1 cellular context compared by ENCODE assay signal in the genomic region with DNA sequence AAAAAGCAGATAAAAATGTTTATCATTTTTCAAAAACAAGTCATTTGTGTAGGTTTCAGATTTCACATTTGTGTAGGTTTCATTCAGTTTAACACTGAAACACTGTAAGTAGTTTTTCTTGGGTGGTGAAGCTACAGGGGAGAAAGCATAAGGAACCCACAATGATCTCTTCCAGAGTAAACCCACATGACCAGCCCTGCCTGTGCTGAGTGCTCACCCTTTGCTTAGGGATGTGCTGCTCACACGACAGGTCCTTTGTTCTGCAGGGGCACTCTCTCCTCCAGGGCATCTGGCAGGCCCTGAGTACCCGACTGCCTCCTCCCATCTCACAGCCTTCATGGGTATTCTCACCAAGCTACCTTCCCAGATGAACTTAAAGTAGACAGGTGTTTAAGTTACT.
TF ChIP-seq lines count a peak whose summit lies in the region.

No MANE protein-coding gene starts in this region.

TF ChIP-seq in GM23338, 12 proteins besides CTCF, POLR2A, EP300 and RAD21 (continued from another document):
- TF ChIP-seq, protein P1, sequence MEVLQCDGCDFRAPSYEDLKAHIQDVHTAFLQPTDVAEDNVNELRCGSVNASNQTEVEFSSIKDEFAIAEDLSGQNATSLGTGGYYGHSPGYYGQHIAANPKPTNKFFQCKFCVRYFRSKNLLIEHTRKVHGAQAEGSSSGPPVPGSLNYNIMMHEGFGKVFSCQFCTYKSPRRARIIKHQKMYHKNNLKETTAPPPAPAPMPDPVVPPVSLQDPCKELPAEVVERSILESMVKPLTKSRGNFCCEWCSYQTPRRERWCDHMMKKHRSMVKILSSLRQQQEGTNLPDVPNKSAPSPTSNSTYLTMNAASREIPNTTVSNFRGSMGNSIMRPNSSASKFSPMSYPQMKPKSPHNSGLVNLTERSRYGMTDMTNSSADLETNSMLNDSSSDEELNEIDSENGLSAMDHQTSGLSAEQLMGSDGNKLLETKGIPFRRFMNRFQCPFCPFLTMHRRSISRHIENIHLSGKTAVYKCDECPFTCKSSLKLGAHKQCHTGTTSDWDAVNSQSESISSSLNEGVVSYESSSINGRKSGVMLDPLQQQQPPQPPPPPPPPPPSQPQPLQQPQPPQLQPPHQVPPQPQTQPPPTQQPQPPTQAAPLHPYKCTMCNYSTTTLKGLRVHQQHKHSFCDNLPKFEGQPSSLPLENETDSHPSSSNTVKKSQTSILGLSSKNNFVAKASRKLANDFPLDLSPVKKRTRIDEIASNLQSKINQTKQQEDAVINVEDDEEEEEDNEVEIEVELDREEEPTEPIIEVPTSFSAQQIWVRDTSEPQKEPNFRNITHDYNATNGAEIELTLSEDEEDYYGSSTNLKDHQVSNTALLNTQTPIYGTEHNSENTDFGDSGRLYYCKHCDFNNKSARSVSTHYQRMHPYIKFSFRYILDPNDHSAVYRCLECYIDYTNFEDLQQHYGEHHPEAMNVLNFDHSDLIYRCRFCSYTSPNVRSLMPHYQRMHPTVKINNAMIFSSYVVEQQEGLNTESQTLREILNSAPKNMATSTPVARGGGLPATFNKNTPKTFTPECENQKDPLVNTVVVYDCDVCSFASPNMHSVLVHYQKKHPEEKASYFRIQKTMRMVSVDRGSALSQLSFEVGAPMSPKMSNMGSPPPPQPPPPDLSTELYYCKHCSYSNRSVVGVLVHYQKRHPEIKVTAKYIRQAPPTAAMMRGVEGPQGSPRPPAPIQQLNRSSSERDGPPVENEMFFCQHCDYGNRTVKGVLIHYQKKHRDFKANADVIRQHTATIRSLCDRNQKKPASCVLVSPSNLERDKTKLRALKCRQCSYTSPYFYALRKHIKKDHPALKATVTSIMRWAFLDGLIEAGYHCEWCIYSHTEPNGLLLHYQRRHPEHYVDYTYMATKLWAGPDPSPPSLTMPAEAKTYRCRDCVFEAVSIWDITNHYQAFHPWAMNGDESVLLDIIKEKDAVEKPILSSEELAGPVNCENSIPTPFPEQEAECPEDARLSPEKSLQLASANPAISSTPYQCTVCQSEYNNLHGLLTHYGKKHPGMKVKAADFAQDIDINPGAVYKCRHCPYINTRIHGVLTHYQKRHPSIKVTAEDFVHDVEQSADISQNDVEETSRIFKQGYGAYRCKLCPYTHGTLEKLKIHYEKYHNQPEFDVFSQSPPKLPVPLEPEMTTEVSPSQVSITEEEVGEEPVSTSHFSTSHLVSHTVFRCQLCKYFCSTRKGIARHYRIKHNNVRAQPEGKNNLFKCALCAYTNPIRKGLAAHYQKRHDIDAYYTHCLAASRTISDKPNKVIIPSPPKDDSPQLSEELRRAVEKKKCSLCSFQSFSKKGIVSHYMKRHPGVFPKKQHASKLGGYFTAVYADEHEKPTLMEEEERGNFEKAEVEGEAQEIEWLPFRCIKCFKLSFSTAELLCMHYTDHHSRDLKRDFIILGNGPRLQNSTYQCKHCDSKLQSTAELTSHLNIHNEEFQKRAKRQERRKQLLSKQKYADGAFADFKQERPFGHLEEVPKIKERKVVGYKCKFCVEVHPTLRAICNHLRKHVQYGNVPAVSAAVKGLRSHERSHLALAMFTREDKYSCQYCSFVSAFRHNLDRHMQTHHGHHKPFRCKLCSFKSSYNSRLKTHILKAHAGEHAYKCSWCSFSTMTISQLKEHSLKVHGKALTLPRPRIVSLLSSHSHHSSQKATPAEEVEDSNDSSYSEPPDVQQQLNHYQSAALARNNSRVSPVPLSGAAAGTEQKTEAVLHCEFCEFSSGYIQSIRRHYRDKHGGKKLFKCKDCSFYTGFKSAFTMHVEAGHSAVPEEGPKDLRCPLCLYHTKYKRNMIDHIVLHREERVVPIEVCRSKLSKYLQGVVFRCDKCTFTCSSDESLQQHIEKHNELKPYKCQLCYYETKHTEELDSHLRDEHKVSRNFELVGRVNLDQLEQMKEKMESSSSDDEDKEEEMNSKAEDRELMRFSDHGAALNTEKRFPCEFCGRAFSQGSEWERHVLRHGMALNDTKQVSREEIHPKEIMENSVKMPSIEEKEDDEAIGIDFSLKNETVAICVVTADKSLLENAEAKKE (CRISPR knock-in tag; IDR thresholded peaks at IDR 0.05) = no peak
- TF ChIP-seq, protein P2, sequence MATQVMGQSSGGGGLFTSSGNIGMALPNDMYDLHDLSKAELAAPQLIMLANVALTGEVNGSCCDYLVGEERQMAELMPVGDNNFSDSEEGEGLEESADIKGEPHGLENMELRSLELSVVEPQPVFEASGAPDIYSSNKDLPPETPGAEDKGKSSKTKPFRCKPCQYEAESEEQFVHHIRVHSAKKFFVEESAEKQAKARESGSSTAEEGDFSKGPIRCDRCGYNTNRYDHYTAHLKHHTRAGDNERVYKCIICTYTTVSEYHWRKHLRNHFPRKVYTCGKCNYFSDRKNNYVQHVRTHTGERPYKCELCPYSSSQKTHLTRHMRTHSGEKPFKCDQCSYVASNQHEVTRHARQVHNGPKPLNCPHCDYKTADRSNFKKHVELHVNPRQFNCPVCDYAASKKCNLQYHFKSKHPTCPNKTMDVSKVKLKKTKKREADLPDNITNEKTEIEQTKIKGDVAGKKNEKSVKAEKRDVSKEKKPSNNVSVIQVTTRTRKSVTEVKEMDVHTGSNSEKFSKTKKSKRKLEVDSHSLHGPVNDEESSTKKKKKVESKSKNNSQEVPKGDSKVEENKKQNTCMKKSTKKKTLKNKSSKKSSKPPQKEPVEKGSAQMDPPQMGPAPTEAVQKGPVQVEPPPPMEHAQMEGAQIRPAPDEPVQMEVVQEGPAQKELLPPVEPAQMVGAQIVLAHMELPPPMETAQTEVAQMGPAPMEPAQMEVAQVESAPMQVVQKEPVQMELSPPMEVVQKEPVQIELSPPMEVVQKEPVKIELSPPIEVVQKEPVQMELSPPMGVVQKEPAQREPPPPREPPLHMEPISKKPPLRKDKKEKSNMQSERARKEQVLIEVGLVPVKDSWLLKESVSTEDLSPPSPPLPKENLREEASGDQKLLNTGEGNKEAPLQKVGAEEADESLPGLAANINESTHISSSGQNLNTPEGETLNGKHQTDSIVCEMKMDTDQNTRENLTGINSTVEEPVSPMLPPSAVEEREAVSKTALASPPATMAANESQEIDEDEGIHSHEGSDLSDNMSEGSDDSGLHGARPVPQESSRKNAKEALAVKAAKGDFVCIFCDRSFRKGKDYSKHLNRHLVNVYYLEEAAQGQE (IDR thresholded peaks at IDR 0.05; ENCODE audit: unreplicated experiment) = no peak
- TF ChIP-seq ZNF114 (CRISPR knock-in tag; IDR thresholded peaks at IDR 0.05) (no peak), CREB1 (CRISPR knock-in tag; IDR thresholded peaks at IDR 0.05; ENCODE audit: low read depth) (no peak), STAT1 (IDR thresholded peaks at IDR 0.05; ENCODE audit: unreplicated experiment) (no peak), ZNF331 (CRISPR knock-in tag; IDR thresholded peaks at IDR 0.05; ENCODE audit: low read depth) (no peak), EZH2 (IDR thresholded peaks at IDR 0.05; ENCODE audit: low read depth, unreplicated experiment) (no peak), NANOG (IDR thresholded peaks at IDR 0.05; ENCODE audit: borderline replicate concordance) (no peak), POLR2AphosphoS5 (IDR thresholded peaks at IDR 0.05; ENCODE audit: low read depth) (no peak)
